25 cellular contexts compared by ENCODE assay signal in genomic region chr6:45160305-45160704, GRCh38.
"Had no signal": no experiment of that assay in that cellular context is flagged by ENCODE, and none has a peak within 500 bp of the region (broad histone marks: within the 10 kb centered on the region; RNA-seq: fewer than 3 reads in every experiment).

No MANE protein-coding gene starts in this region.

- H3K27ac ChIP-seq: ascending aorta, brain microvascular endothelial cell, coronary artery, dorsolateral prefrontal cortex had no signal

- H3K36me3 ChIP-seq: ascending aorta, brain microvascular endothelial cell had no signal

- H3K9me3 ChIP-seq: ascending aorta had no signal

- H3K27me3 ChIP-seq: ascending aorta, brain microvascular endothelial cell, dorsolateral prefrontal cortex had no signal

- H3K4me1 ChIP-seq: ascending aorta had no signal

- H3K4me3 ChIP-seq: ascending aorta, coronary artery, dorsolateral prefrontal cortex had no signal

- FAIRE-seq: bronchial epithelial cell, frontal cortex had no signal

- ATAC-seq: activated CD8-positive, alpha-beta T cell treated with anti-CD3 and anti-CD28 coated beads for 36 hours; activated T-cell treated with anti-CD3 and anti-CD28 coated beads, Interleukin-2, amount 50 U/mL, for 4 hours; activated T-helper 17 cell treated with anti-CD3 and anti-CD28 coated beads, Interleukin-2, amount 50 U/mL, for 72 hours; esophagus mucosa had no signal

- DNase-seq: activated CD4-positive, alpha-beta T cell treated with anti-CD3 and anti-CD28 coated beads for 4 hours; activated CD4-positive, alpha-beta T cell treated with anti-CD3 and anti-CD28 coated beads, Interleukin-2, amount 50 U/mL, for 1 hour; activated CD4-positive, alpha-beta T cell treated with anti-CD3 and anti-CD28 coated beads, Interleukin-2, amount 50 U/mL, for 48 hours; activated CD4-positive, CD25-positive, alpha-beta regulatory T cell; activated CD4-positive, CD25-positive, alpha-beta regulatory T cell treated with anti-CD3 and anti-CD28 coated beads, Interleukin-2, amount 50 U/mL, for 72 hours; activated CD8-positive, alpha-beta memory T cell treated with anti-CD3 and anti-CD28 coated beads for 24 hours; activated CD8-positive, alpha-beta T cell treated with anti-CD3 and anti-CD28 coated beads for 36 hours; activated effector memory CD4-positive, alpha-beta T cell treated with Interleukin-2 at 50 U/mL for 16 hours; activated gamma-delta T cell treated with Interleukin-2 at 50 U/mL for 16 hours; activated naive CD4-positive, alpha-beta T cell treated with anti-CD3 and anti-CD28 coated beads, Interleukin-2, amount 50 U/mL, for 16 hours; activated naive CD4-positive, alpha-beta T cell treated with Interleukin-2 at 50 U/mL for 16 hours; activated T-cell treated with anti-CD3 and anti-CD28 coated beads, Interleukin-2, amount 50 U/mL, for 4 hours; brain microvascular endothelial cell; dorsolateral prefrontal cortex; effector memory CD4-positive, alpha-beta T cell; endodermal cell; foreskin fibroblast; head of caudate nucleus; T-helper 2 cell had no signal
